Comparison of ENCODE assay signal across 11 cellular contexts in genomic region chr20:12653642-12654041, GRCh38.
"Had no signal": no experiment of that assay in that cellular context is flagged by ENCODE, and none has a peak within 500 bp of the region (broad histone marks: within the 10 kb centered on the region; RNA-seq: fewer than 3 reads in every experiment).

No MANE protein-coding gene starts in this region.

- H3K4me3 ChIP-seq: GM23248, GM23338, HAP-1 had no signal

- DNase-seq: GM23248, GOT3, H7, H9, HCEC 1CT, HFFc6 had no signal

- H3K9me3 ChIP-seq: HAP-1 had no signal

- FAIRE-seq: H1, H54 had no signal

- H3K36me3 ChIP-seq: HAP-1 had no signal

- H2AFZ ChIP-seq: GM23248, GM23338 had no signal

- H3K4me1 ChIP-seq: HAP-1 had no signal

- ATAC-seq: GM23338, HCT116 had no signal

- H3K9ac ChIP-seq: GM23248 had no signal

- H3K27ac ChIP-seq: GM23248 had no signal
